ENCODE assay signal across 18 cellular contexts in the genomic region with DNA sequence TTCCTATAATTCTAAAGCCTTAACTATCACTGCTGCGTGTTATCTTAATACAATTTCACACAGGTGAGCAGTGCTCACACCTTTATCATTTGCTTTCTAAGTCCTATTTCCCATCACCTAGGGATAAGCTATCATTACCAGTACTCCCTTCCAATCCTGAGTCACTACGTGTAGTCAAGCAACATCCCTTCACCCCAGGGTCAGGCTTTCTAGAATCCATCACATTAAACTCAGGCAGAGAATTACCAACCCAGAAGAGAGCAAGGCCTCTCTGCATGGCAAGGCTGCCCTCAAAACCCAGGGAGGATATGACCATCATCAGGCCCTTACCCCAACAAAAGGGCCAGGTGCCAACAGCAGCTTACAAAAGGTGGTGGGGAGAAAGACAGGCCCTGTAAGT. TPM values are rescaled to one million over a fixed set of nuclear protein-coding genes. Genes with fewer than 3 reads are reported as not detected.
DNase-seq lines count a peak whose midpoint lies in the region; ATAC-seq and TF ChIP-seq lines count a peak whose summit lies in the region.
"Had no signal": no experiment of that assay in that cellular context is flagged by ENCODE, and none has a peak within 500 bp of the region (broad histone marks: within the 10 kb centered on the region; RNA-seq: fewer than 3 reads in every experiment).

No MANE protein-coding gene starts in this region.

- peak overlapping the region; percentile 43 for H3K4me3 Mint-ChIP-seq in natural killer cell treated with Interleukin-12 subunit alpha and Interleukin-12 subunit beta and Interleukin-15 and Interleukin-18, amount 100 ng/mL, for 72 hours
- H3K4me3 Mint-ChIP-seq in natural killer cell (no peak overlapping the region), neural progenitor cell (no peak overlapping the region)
- no peak overlapping the region for H3K4me3 Mint-ChIP-seq in activated CD4-positive, alpha-beta T cell treated with anti-CD3 and anti-CD28 coated beads, Interleukin-2, amount 10 ng/mL, durations not matched to agents 7 days and 5 days
- H3K4me3 Mint-ChIP-seq: activated B cell treated with CpG ODN at 0.5 μM for 24 hours had no signal

- H3K9me3 Mint-ChIP-seq in natural killer cell treated with Interleukin-12 subunit alpha and Interleukin-12 subunit beta and Interleukin-15 and Interleukin-18, amount 100 ng/mL, for 72 hours: no peaks in the 10 kb centered on the region
- H3K9me3 Mint-ChIP-seq in natural killer cell (no peaks in the 10 kb centered on the region), neural progenitor cell (peaks cover 4% of the 10 kb centered on the region)
- no peaks in the 10 kb centered on the region for H3K9me3 Mint-ChIP-seq in activated CD4-positive, alpha-beta T cell treated with anti-CD3 and anti-CD28 coated beads, Interleukin-2, amount 10 ng/mL, durations not matched to agents 7 days and 5 days
- H3K9me3 Mint-ChIP-seq: activated B cell treated with CpG ODN at 0.5 μM for 24 hours had no signal

- POLR2A ChIA-PET in RWPE1 (lab: Yijun Ruan, JAX; ENCODE audit: low non-redundant PET): no interaction called here
- POLR2A ChIA-PET in activated CD4-positive, alpha-beta T cell treated with anti-CD3 and anti-CD28 coated beads, Interleukin-2, amount 10 ng/mL, durations not matched to agents 7 days and 5 days (lab: Charles Lee): no interaction called here

- intact Hi-C loops in natural killer cell (cut with micrococcal nuclease): no loop called here

- H3K4me1 Mint-ChIP-seq in natural killer cell treated with Interleukin-12 subunit alpha and Interleukin-12 subunit beta and Interleukin-15 and Interleukin-18, amount 100 ng/mL, for 72 hours (ENCODE audit: low read depth in 2 of 2): peaks cover 62 to 72% of the 10 kb centered on the region in 2 donors
- H3K4me1 Mint-ChIP-seq in natural killer cell (peaks cover 57 to 58% of the 10 kb centered on the region in 2 donors), neural progenitor cell (peaks cover 49% of the 10 kb centered on the region)
- H3K4me1 Mint-ChIP-seq in activated CD4-positive, alpha-beta T cell treated with anti-CD3 and anti-CD28 coated beads, Interleukin-2, amount 10 ng/mL, durations not matched to agents 7 days and 5 days: peaks cover 60% of the 10 kb centered on the region

- ATAC-seq in natural killer cell treated with Interleukin-12 subunit alpha and Interleukin-12 subunit beta and Interleukin-15 and Interleukin-18, amount 100 ng/mL, for 72 hours: no peak
- ATAC-seq in natural killer cell (no peak), upper lobe of left lung (ENCODE audit: low FRiP score in 2 of 2) (no peak), HG03432 (IDR thresholded peaks at IDR 0.05; ENCODE audit: unreplicated experiment) (no peak)
- ATAC-seq: left cardiac atrium had no signal

- H3K27me3 ChIP-seq in upper lobe of left lung (no peaks in the 10 kb centered on the region), neural progenitor cell (no peaks in the 10 kb centered on the region)
- H3K27me3 ChIP-seq: esophagus muscularis mucosa, Peyer's patch, spleen, uterus had no signal

- TF ChIP-seq EP300 in upper lobe of left lung (IDR thresholded peaks at IDR 0.05): no peak

- no peak overlapping the region for H3K4me2 ChIP-seq in neural progenitor cell

- H3K27ac ChIP-seq in RWPE1 (peak overlapping the region; percentile 18; the same call in 1 of the 2 replicates), upper lobe of left lung (peak overlapping the region in 3 of 4 donors; percentile 70 to 79 (median 71)), neural progenitor cell (no peak overlapping the region)
- H3K27ac ChIP-seq: uterus had no signal

- no peaks in the 10 kb centered on the region for H3K36me3 Mint-ChIP-seq in natural killer cell treated with Interleukin-12 subunit alpha and Interleukin-12 subunit beta and Interleukin-15 and Interleukin-18, amount 100 ng/mL, for 72 hours
- no peaks in the 10 kb centered on the region for H3K36me3 Mint-ChIP-seq in natural killer cell
- H3K36me3 Mint-ChIP-seq in activated CD4-positive, alpha-beta T cell treated with anti-CD3 and anti-CD28 coated beads, Interleukin-2, amount 10 ng/mL, durations not matched to agents 7 days and 5 days (ENCODE audit: low read depth): peaks cover 4% of the 10 kb centered on the region
- peaks cover 4% of the 10 kb centered on the region for H3K36me3 Mint-ChIP-seq in neural progenitor cell

- H3F3A ChIP-seq in neural progenitor cell (ENCODE audit: low read depth): peaks cover 4% of the 10 kb centered on the region

- H3K4me1 ChIP-seq in upper lobe of left lung: peaks cover 55 to 94% (median 74%) of the 10 kb centered on the region in 4 donors
- peaks cover 22% of the 10 kb centered on the region for H3K4me1 ChIP-seq in neural progenitor cell

- peaks cover 81% of the 10 kb centered on the region for H4K20me1 ChIP-seq in neural progenitor cell (ENCODE audit: low read depth)

- H3K9ac ChIP-seq in neural progenitor cell: no peak overlapping the region

- CTCF ChIA-PET in RWPE1 (lab: Yijun Ruan, JAX): no interaction called here
- CTCF ChIA-PET in activated CD4-positive, alpha-beta T cell treated with anti-CD3 and anti-CD28 coated beads, Interleukin-2, amount 10 ng/mL, durations not matched to agents 7 days and 5 days (lab: Charles Lee): interaction anchor here (0.6 to 2.3 kb wide), 5 partner anchors 8 to 138 kb away, joined by 3 to 6 read pairs (median 4); partner anchors contain the start of gene PACSIN2

- H3K36me3 ChIP-seq in upper lobe of left lung: no peaks in the 10 kb centered on the region
- no peaks in the 10 kb centered on the region for H3K36me3 ChIP-seq in neural progenitor cell
- H3K36me3 ChIP-seq: esophagus muscularis mucosa, Peyer's patch, spleen, uterus had no signal

- no peak overlapping the region for H2AFZ ChIP-seq in neural progenitor cell (replicated peaks)

- H3K27me3 Mint-ChIP-seq in natural killer cell treated with Interleukin-12 subunit alpha and Interleukin-12 subunit beta and Interleukin-15 and Interleukin-18, amount 100 ng/mL, for 72 hours: no peaks in the 10 kb centered on the region
- H3K27me3 Mint-ChIP-seq in natural killer cell (ENCODE audit: low read depth in 2 of 2) (no peaks in the 10 kb centered on the region), neural progenitor cell (ENCODE audit: insufficient read depth, low read depth) (no peaks in the 10 kb centered on the region)
- H3K27me3 Mint-ChIP-seq in activated CD4-positive, alpha-beta T cell treated with anti-CD3 and anti-CD28 coated beads, Interleukin-2, amount 10 ng/mL, durations not matched to agents 7 days and 5 days: no peaks in the 10 kb centered on the region
- H3K27me3 Mint-ChIP-seq: activated B cell treated with CpG ODN at 0.5 μM for 24 hours; stimulated activated naive B cell treated with anti-CD40 and anti-IgM and Interleukin-4, amounts not matched to agents 10 μg/mL and 1 μg/mL and 100 μg/mL, for 72 hours had no signal

- H3K9me3 ChIP-seq in upper lobe of left lung: no peaks in the 10 kb centered on the region
- H3K9me3 ChIP-seq in neural progenitor cell (ENCODE audit: low read depth): no peaks in the 10 kb centered on the region
- H3K9me3 ChIP-seq: esophagus muscularis mucosa, Peyer's patch, spleen, uterus had no signal

- TF ChIP-seq CTCF in natural killer cell (IDR thresholded peaks at IDR 0.05) (no peak), RWPE1 (conservative IDR thresholded peaks at IDR 0.05; ENCODE audit: low read depth) (no peak), foreskin fibroblast (IDR thresholded peaks at IDR 0.05; ENCODE audit: low read depth, low read length) (no peak), upper lobe of left lung (IDR thresholded peaks at IDR 0.05) (no peak), neural progenitor cell (IDR thresholded peaks at IDR 0.05) (no peak)

- H3K79me2 ChIP-seq in neural progenitor cell (ENCODE audit: low read depth): peaks cover 100% of the 10 kb centered on the region

- TF ChIP-seq POLR2A in upper lobe of left lung (IDR thresholded peaks at IDR 0.05): no peak

- H3K4me3 ChIP-seq in foreskin fibroblast (ENCODE audit: low read depth in 1 of 2, low read length in 2 of 2) (no peak overlapping the region), upper lobe of left lung (no peak overlapping the region), neural progenitor cell (no peak overlapping the region)
- H3K4me3 ChIP-seq: esophagus muscularis mucosa, Peyer's patch, spleen, uterus had no signal

- WGBS in upper lobe of left lung, 2 donors: 87 to 91% methylated on average over 2 of the region's 2 CpGs

- no peak for DNase-seq in natural killer cell treated with Interleukin-12 subunit alpha and Interleukin-12 subunit beta and Interleukin-15 and Interleukin-18, amount 100 ng/mL, for 72 hours (ENCODE audit: low spot score)
- DNase-seq in natural killer cell: no peak
- no peak for DNase-seq in RWPE1 (ENCODE audit: low spot score)
- DNase-seq in foreskin fibroblast: peak; percentile 41 to 69
- no peak for DNase-seq in upper lobe of left lung
- no peak for DNase-seq in activated CD4-positive, alpha-beta T cell treated with anti-CD3 and anti-CD28 coated beads, Interleukin-2, amount 10 ng/mL, durations not matched to agents 7 days and 5 days
- DNase-seq in neural progenitor cell (ENCODE audit: low spot score): no peak
- DNase-seq: activated B cell treated with CpG ODN at 0.5 μM for 24 hours; activated effector memory CD4-positive, alpha-beta T cell treated with anti-CD3 and anti-CD28 coated beads, Interleukin-2, amount 50 U/mL, for 16 hours; DMS 273 treated with DMSO at 0.1 percent for 48 hours; left cardiac atrium; NCI-H1930; Peyer's patch; stimulated activated naive B cell treated with anti-CD40 and anti-IgM and Interleukin-4, amounts not matched to agents 10 μg/mL and 1 μg/mL and 100 μg/mL, for 72 hours; uterus had no signal

- peak overlapping the region; percentile 69 to 72 for H3K27ac Mint-ChIP-seq in natural killer cell treated with Interleukin-12 subunit alpha and Interleukin-12 subunit beta and Interleukin-15 and Interleukin-18, amount 100 ng/mL, for 72 hours
- H3K27ac Mint-ChIP-seq in natural killer cell: peak overlapping the region in 1 of 2 donors; percentile 7
- H3K27ac Mint-ChIP-seq in activated CD4-positive, alpha-beta T cell treated with anti-CD3 and anti-CD28 coated beads, Interleukin-2, amount 10 ng/mL, durations not matched to agents 7 days and 5 days: no peak overlapping the region
- no peak overlapping the region for H3K27ac Mint-ChIP-seq in neural progenitor cell
- H3K27ac Mint-ChIP-seq: activated B cell treated with CpG ODN at 0.5 μM for 24 hours had no signal

RNA-seq across cellular contexts. Expression of gene PACSIN2, which starts 9.8 kb away (rescaled TPM):
- 10 to 100 TPM; 34.5 to 64.0 TPM for total RNA-seq in natural killer cell treated with Interleukin-12 subunit alpha and Interleukin-12 subunit beta and Interleukin-15 and Interleukin-18, amount 100 ng/mL, for 72 hours
- total RNA-seq in natural killer cell (10 to 100 TPM; 37.1 to 48.5 (median 47.6) TPM), upper lobe of left lung (100 to 1,000 TPM; 120 to 186 (median 151) TPM), neural progenitor cell (ENCODE audit: low replicate concordance) (38.1 and 48.7 TPM in 2 replicates)
- total RNA-seq in activated CD4-positive, alpha-beta T cell treated with anti-CD3 and anti-CD28 coated beads, Interleukin-2, amount 10 ng/mL, durations not matched to agents 7 days and 5 days: 10 to 100 TPM; 32.3 to 35.8 TPM

Comparison
In these comparisons a context has a peak if more than half of its experiments do, and no peak if none do; other contexts are left out.
1. DNase-seq: peak in foreskin fibroblast (2 of 2); none in natural killer cell treated with Interleukin-12 subunit alpha and Interleukin-12 subunit beta and Interleukin-15 and Interleukin-18, amount 100 ng/mL, for 72 hours (single experiment), natural killer cell (single experiment), RWPE1 (single experiment), upper lobe of left lung (0 of 2), activated CD4-positive, alpha-beta T cell treated with anti-CD3 and anti-CD28 coated beads, Interleukin-2, amount 10 ng/mL, durations not matched to agents 7 days and 5 days (single experiment) and neural progenitor cell (single experiment).
2. H3K27ac Mint-ChIP-seq: peak in natural killer cell treated with Interleukin-12 subunit alpha and Interleukin-12 subunit beta and Interleukin-15 and Interleukin-18, amount 100 ng/mL, for 72 hours (2 of 2); none in activated CD4-positive, alpha-beta T cell treated with anti-CD3 and anti-CD28 coated beads, Interleukin-2, amount 10 ng/mL, durations not matched to agents 7 days and 5 days (single experiment) and neural progenitor cell (single experiment).